15 cellular contexts compared by ENCODE assay signal in genomic region chr5:32206799-32207634, GRCh38. TPM values are rescaled to one million over a fixed set of nuclear protein-coding genes. Genes with fewer than 3 reads are reported as not detected.
A peak's percentile ranks its signal among the peaks of the same experiment; 100 is the strongest.
DNase-seq lines count a peak whose midpoint lies in the region; ATAC-seq and TF ChIP-seq lines count a peak whose summit lies in the region.
"Had no signal": no experiment of that assay in that cellular context is flagged by ENCODE, and none has a peak within 500 bp of the region (broad histone marks: within the 10 kb centered on the region; RNA-seq: fewer than 3 reads in every experiment).

No MANE protein-coding gene starts in this region.

- no peak overlapping the region for H3K4me3 Mint-ChIP-seq in activated T-cell treated with anti-CD3 and anti-CD28 coated beads, Interleukin-2, amount 50 U/mL, for 24 hours
- H3K4me3 Mint-ChIP-seq in activated T-cell treated with anti-CD3 and anti-CD28 coated beads, Interleukin-2, amount 50 U/mL, for 4 hours, result no peak overlapping the region
- H3K4me3 Mint-ChIP-seq in stimulated activated naive B cell treated with anti-CD40 and anti-IgM and Interleukin-4, amounts not matched to agents 10 μg/mL and 1 μg/mL and 100 μg/mL, for 72 hours, result no peak overlapping the region
- H3K4me3 Mint-ChIP-seq: activated naive CD8-positive, alpha-beta T cell had no signal

- no peaks in the 10 kb centered on the region for H3K9me3 ChIP-seq in heart left ventricle
- H3K9me3 ChIP-seq: ovary had no signal

- H3K27ac ChIP-seq in caudate nucleus (ENCODE audit: low read depth, low read length) (no peak overlapping the region), heart left ventricle (peak overlapping the region in 1 of 12 donors; percentile 55)
- H3K27ac ChIP-seq: cardiac muscle cell, ovary had no signal

- peaks cover 0 to 42% (median 2%) of the 10 kb centered on the region in 12 donors for H3K4me1 ChIP-seq in heart left ventricle

- TF ChIP-seq CTCF in heart left ventricle (IDR thresholded peaks at IDR 0.05), result no peak

- no peaks in the 10 kb centered on the region for H3K9me3 Mint-ChIP-seq in activated T-cell treated with anti-CD3 and anti-CD28 coated beads, Interleukin-2, amount 50 U/mL, for 24 hours
- H3K9me3 Mint-ChIP-seq in activated T-cell treated with anti-CD3 and anti-CD28 coated beads, Interleukin-2, amount 50 U/mL, for 4 hours, result no peaks in the 10 kb centered on the region
- H3K9me3 Mint-ChIP-seq in stimulated activated naive B cell treated with anti-CD40 and anti-IgM and Interleukin-4, amounts not matched to agents 10 μg/mL and 1 μg/mL and 100 μg/mL, for 72 hours, result no peaks in the 10 kb centered on the region

- no peaks in the 10 kb centered on the region for H3K27me3 ChIP-seq in heart left ventricle
- H3K27me3 ChIP-seq: cardiac muscle cell, ovary had no signal

- intact Hi-C loops in heart left ventricle (cut with DNase I), result no loop called here

- no peaks in the 10 kb centered on the region for H3K27me3 Mint-ChIP-seq in activated T-cell treated with anti-CD3 and anti-CD28 coated beads, Interleukin-2, amount 50 U/mL, for 24 hours
- H3K27me3 Mint-ChIP-seq in activated T-cell treated with anti-CD3 and anti-CD28 coated beads, Interleukin-2, amount 50 U/mL, for 4 hours (ENCODE audit: low read depth), result peaks cover 3% of the 10 kb centered on the region
- peaks cover 0 to 5% of the 10 kb centered on the region in 2 donors for H3K27me3 Mint-ChIP-seq in stimulated activated naive B cell treated with anti-CD40 and anti-IgM and Interleukin-4, amounts not matched to agents 10 μg/mL and 1 μg/mL and 100 μg/mL, for 72 hours
- H3K27me3 Mint-ChIP-seq: activated naive CD8-positive, alpha-beta T cell had no signal

- WGBS in heart left ventricle, 4 donors, result 91 to 93% (median 92%) methylated on average over 12 of the region's 12 CpGs

- ATAC-seq in activated T-cell treated with anti-CD3 and anti-CD28 coated beads, Interleukin-2, amount 50 U/mL, for 4 hours, result no peak
- ATAC-seq in HG02798 (IDR thresholded peaks at IDR 0.05; ENCODE audit: poor library complexity, unreplicated experiment) (peak; percentile 52), HG03039 (IDR thresholded peaks at IDR 0.05; ENCODE audit: unreplicated experiment) (no peak), heart left ventricle (no peak)
- no peak for ATAC-seq in stimulated activated naive B cell treated with anti-CD40 and anti-IgM and Interleukin-4, amounts not matched to agents 10 μg/mL and 1 μg/mL and 100 μg/mL, for 72 hours (replicated peaks)

- H3K4me1 Mint-ChIP-seq in activated T-cell treated with anti-CD3 and anti-CD28 coated beads, Interleukin-2, amount 50 U/mL, for 24 hours (ENCODE audit: low read depth), result peaks cover 38% of the 10 kb centered on the region
- H3K4me1 Mint-ChIP-seq in activated T-cell treated with anti-CD3 and anti-CD28 coated beads, Interleukin-2, amount 50 U/mL, for 4 hours (ENCODE audit: low read depth), result peaks cover 14% of the 10 kb centered on the region
- H3K4me1 Mint-ChIP-seq in stimulated activated naive B cell treated with anti-CD40 and anti-IgM and Interleukin-4, amounts not matched to agents 10 μg/mL and 1 μg/mL and 100 μg/mL, for 72 hours, result peaks cover 4 to 17% of the 10 kb centered on the region in 2 donors

- H3K4me3 ChIP-seq in heart left ventricle, result no peak overlapping the region
- H3K4me3 ChIP-seq: cardiac muscle cell, ovary had no signal

- TF ChIP-seq POLR2A in heart left ventricle (IDR thresholded peaks at IDR 0.05), result no peak

- no peak for DNase-seq in activated T-cell treated with anti-CD3 and anti-CD28 coated beads, Interleukin-2, amount 50 U/mL, for 24 hours
- DNase-seq in activated T-cell treated with anti-CD3 and anti-CD28 coated beads, Interleukin-2, amount 50 U/mL, for 4 hours, result no peak
- DNase-seq in NOMO-1 treated with dmso at 0.1 percent for 144 hours (lab: John Stamatoyannopoulos, UW; ENCODE audit: unreplicated experiment) (peak; percentile 87), caudate nucleus (lab: John Stamatoyannopoulos, UW) (no peak), heart left ventricle (no peak)
- DNase-seq in stimulated activated naive B cell treated with anti-CD40 and anti-IgM and Interleukin-4, amounts not matched to agents 10 μg/mL and 1 μg/mL and 100 μg/mL, for 72 hours, result no peak
- DNase-seq: Calu3, H7, midbrain, NCI-H446, ovary had no signal

- no peaks in the 10 kb centered on the region for H3K36me3 ChIP-seq in heart left ventricle
- H3K36me3 ChIP-seq: cardiac muscle cell, ovary had no signal

- no peaks in the 10 kb centered on the region for H3K36me3 Mint-ChIP-seq in activated T-cell treated with anti-CD3 and anti-CD28 coated beads, Interleukin-2, amount 50 U/mL, for 24 hours (ENCODE audit: low read depth)
- H3K36me3 Mint-ChIP-seq in activated T-cell treated with anti-CD3 and anti-CD28 coated beads, Interleukin-2, amount 50 U/mL, for 4 hours (ENCODE audit: insufficient read depth), result no peaks in the 10 kb centered on the region
- no peaks in the 10 kb centered on the region for H3K36me3 Mint-ChIP-seq in stimulated activated naive B cell treated with anti-CD40 and anti-IgM and Interleukin-4, amounts not matched to agents 10 μg/mL and 1 μg/mL and 100 μg/mL, for 72 hours
- H3K36me3 Mint-ChIP-seq: activated naive CD8-positive, alpha-beta T cell had no signal

- peak overlapping the region; percentile 66 for H3K27ac Mint-ChIP-seq in activated T-cell treated with anti-CD3 and anti-CD28 coated beads, Interleukin-2, amount 50 U/mL, for 24 hours
- H3K27ac Mint-ChIP-seq in stimulated activated naive B cell treated with anti-CD40 and anti-IgM and Interleukin-4, amounts not matched to agents 10 μg/mL and 1 μg/mL and 100 μg/mL, for 72 hours, result peak overlapping the region; percentile 59
- H3K27ac Mint-ChIP-seq: activated naive CD8-positive, alpha-beta T cell had no signal

RNA-seq across cellular contexts. Expression of gene GOLPH3, which starts 32.9 kb away (rescaled TPM):
- total RNA-seq in activated T-cell treated with anti-CD3 and anti-CD28 coated beads, Interleukin-2, amount 50 U/mL, for 4 hours, result 100 to 1,000 TPM; 108 to 116 (median 113) TPM
- total RNA-seq in heart left ventricle, result 10 to 100 TPM; 34.4 to 73.4 (median 50.1) TPM
- polyA plus RNA-seq in heart left ventricle, result 10 to 100 TPM; 20.3 to 44.0 TPM
